In the genomic region with DNA sequence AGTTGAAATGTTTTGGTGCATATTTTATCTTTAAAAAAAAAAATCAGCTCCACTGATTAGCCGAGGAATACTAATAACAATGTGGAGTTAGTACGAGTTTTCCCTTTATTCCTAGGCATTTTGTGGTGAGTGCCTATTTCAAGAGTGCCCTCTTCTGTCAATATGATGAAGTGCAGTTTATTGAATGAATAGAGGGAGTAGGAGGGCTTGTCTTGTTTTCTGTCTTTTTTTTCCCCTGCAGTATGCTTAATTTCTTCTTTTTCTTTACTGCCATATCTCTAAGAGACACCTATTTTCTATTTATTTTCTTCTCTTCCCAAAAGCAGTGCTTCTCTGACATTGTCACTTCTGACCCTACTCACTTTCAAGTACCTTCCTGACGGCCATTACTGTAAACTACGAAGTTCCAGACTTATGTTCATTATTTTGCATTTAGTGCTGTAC, we compare ENCODE assay signal across 10 cellular contexts.
DNase-seq lines count a peak whose midpoint lies in the region; TF ChIP-seq lines count a peak whose summit lies in the region.
"Had no signal": no experiment of that assay in that cellular context is flagged by ENCODE, and none has a peak within 500 bp of the region (broad histone marks: within the 10 kb centered on the region; RNA-seq: fewer than 3 reads in every experiment).

No MANE protein-coding gene starts in this region.

- no peaks in the 10 kb centered on the region for H3K4me1 Mint-ChIP-seq in neural crest cell

- H3K4me3 Mint-ChIP-seq in neural crest cell: no peak overlapping the region

- H3K9ac ChIP-seq in adipocyte (ENCODE audit: low read length): no peak overlapping the region
- H3K9ac ChIP-seq: BLaER1 had no signal

- no peak overlapping the region for H3K27ac Mint-ChIP-seq in neural crest cell (ENCODE audit: unreplicated experiment)

- peak; percentile 48 for TF ChIP-seq CTCF in neural crest cell (conservative IDR thresholded peaks at IDR 0.05)

- DNase-seq in NCI-H1092 treated with DMSO at 0.1 percent for 48 hours (lab: John Stamatoyannopoulos, UW): peak; percentile 4
- no peak for DNase-seq in NCI-H1092 (lab: John Stamatoyannopoulos, UW)
- peak; percentile 72 for DNase-seq in NAMALWA (ENCODE audit: low spot score)
- peak; percentile 41 for DNase-seq in adipocyte (ENCODE audit: low read depth)
- no peak for DNase-seq in neural crest cell (ENCODE audit: low read depth, low spot score)
- DNase-seq in GM03348 (ENCODE audit: low spot score): no peak
- DNase-seq in activated CD4-positive, alpha-beta T cell treated with anti-CD3 and anti-CD28 coated beads, Interleukin-2, amount 50 U/mL, for 4 hours: no peak
- no peak for DNase-seq in kidney glomerular epithelial cell (lab: John Stamatoyannopoulos, UW)
- DNase-seq: aorta had no signal

- H3K4me3 ChIP-seq in adipocyte (ENCODE audit: low read length): no peak overlapping the region
- H3K4me3 ChIP-seq: BLaER1 had no signal

- H3K9me3 Mint-ChIP-seq in neural crest cell: peaks cover 9% of the 10 kb centered on the region

- H3K9me3 ChIP-seq in adipocyte (ENCODE audit: control insufficient read depth, low read length): peaks cover 18% of the 10 kb centered on the region

- H3K27me3 ChIP-seq in adipocyte (replicated peaks; ENCODE audit: control insufficient read depth, insufficient read depth, low read length): no peaks in the 10 kb centered on the region
- H3K27me3 ChIP-seq: BLaER1 had no signal

- H3K27me3 Mint-ChIP-seq in neural crest cell (ENCODE audit: low read depth): peaks cover 38% of the 10 kb centered on the region

- H3K4me1 ChIP-seq in adipocyte (ENCODE audit: control insufficient read depth, insufficient read depth, low read length): peaks cover 7% of the 10 kb centered on the region

- peaks cover 4% of the 10 kb centered on the region for H3K36me3 Mint-ChIP-seq in neural crest cell (ENCODE audit: low read depth)

- no peaks in the 10 kb centered on the region for H3K36me3 ChIP-seq in adipocyte (ENCODE audit: control insufficient read depth, insufficient read depth, low read length, severe bottlenecking)
- H3K36me3 ChIP-seq: BLaER1 had no signal

Comparison
In these comparisons a context has a peak if more than half of its experiments do, and no peak if none do; other contexts are left out.
1. DNase-seq: peak in NCI-H1092 treated with DMSO at 0.1 percent for 48 hours (single experiment), NAMALWA (single experiment) and adipocyte (single experiment); none in NCI-H1092 (single experiment), neural crest cell (single experiment), GM03348 (single experiment), activated CD4-positive, alpha-beta T cell treated with anti-CD3 and anti-CD28 coated beads, Interleukin-2, amount 50 U/mL, for 4 hours (0 of 2) and kidney glomerular epithelial cell (single experiment).